Comparison of ENCODE assay signal across 17 cellular contexts in the genomic region with DNA sequence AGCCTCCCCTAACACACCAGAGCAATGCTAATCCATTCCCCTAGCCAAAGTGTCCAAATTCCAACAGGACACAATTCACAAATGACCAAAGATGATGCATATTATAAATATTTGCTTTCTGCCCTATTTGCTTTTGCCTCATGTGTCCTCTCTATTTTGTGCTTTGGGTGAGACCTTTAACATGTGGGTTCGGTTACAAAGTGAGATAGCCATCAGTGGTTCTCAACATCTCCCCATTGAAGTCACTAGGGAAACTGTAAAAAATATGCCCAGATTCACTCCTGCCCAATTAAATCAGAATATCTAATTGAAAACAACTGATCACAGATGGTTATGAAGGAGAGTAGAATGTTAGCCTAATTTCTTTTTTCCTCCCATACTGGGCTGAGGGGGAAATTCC.
DNase-seq lines count a peak whose midpoint lies in the region; FAIRE-seq and TF ChIP-seq lines count a peak whose summit lies in the region.
"Had no signal": no experiment of that assay in that cellular context is flagged by ENCODE, and none has a peak within 500 bp of the region (broad histone marks: within the 10 kb centered on the region; RNA-seq: fewer than 3 reads in every experiment).

No MANE protein-coding gene starts in this region.

- no peak overlapping the region for H3K4me3 Mint-ChIP-seq in activated T-helper 2 cell treated with anti-CD3 and anti-CD28 coated beads, Interferon-gamma antibody, Interleukin-2, Interleukin-4, amounts not matched to agents 10 μg/mL and 5 μg/mL and 100 μg/mL, durations not matched to agents 14 hours and 24 hours and 36 hours (ENCODE audit: low read depth)
- no peak overlapping the region for H3K4me3 Mint-ChIP-seq in mesothelial cell of epicardium
- no peak overlapping the region for H3K4me3 Mint-ChIP-seq in Calu3 (ENCODE audit: low read depth, unreplicated experiment)

- FAIRE-seq in RCC 7860 (lab: Jason Lieb, UNC): no peak
- FAIRE-seq: K562 had no signal

- BruUV-seq in Calu3 (replicated peaks; lab: Mats Ljungman, UMichigan): no TSS peak

- intact Hi-C loops in activated T-helper 2 cell treated with anti-CD3 and anti-CD28 coated beads, Interferon-gamma antibody, Interleukin-2, Interleukin-4, amounts not matched to agents 10 μg/mL and 5 μg/mL and 100 μg/mL, durations not matched to agents 14 hours and 24 hours and 36 hours (cut with micrococcal nuclease): no loop called here
- intact Hi-C loops in Calu3 (cut with micrococcal nuclease; ENCODE audit: unreplicated experiment): no loop called here

- peak overlapping the region; percentile 15 for H3K27ac Mint-ChIP-seq in activated T-helper 2 cell treated with anti-CD3 and anti-CD28 coated beads, Interferon-gamma antibody, Interleukin-2, Interleukin-4, amounts not matched to agents 10 μg/mL and 5 μg/mL and 100 μg/mL, durations not matched to agents 14 hours and 24 hours and 36 hours
- H3K27ac Mint-ChIP-seq in mesothelial cell of epicardium (peak overlapping the region; percentile 25), Calu3 (ENCODE audit: unreplicated experiment) (no peak overlapping the region)

- H3K9me3 Mint-ChIP-seq in activated T-helper 2 cell treated with anti-CD3 and anti-CD28 coated beads, Interferon-gamma antibody, Interleukin-2, Interleukin-4, amounts not matched to agents 10 μg/mL and 5 μg/mL and 100 μg/mL, durations not matched to agents 14 hours and 24 hours and 36 hours: no peaks in the 10 kb centered on the region
- peaks cover 10% of the 10 kb centered on the region for H3K9me3 Mint-ChIP-seq in mesothelial cell of epicardium
- H3K9me3 Mint-ChIP-seq in Calu3 (ENCODE audit: low read depth, unreplicated experiment): peaks cover 4% of the 10 kb centered on the region

- H3K36me3 Mint-ChIP-seq in activated T-helper 2 cell treated with anti-CD3 and anti-CD28 coated beads, Interferon-gamma antibody, Interleukin-2, Interleukin-4, amounts not matched to agents 10 μg/mL and 5 μg/mL and 100 μg/mL, durations not matched to agents 14 hours and 24 hours and 36 hours (ENCODE audit: low read depth): peaks cover 36% of the 10 kb centered on the region
- H3K36me3 Mint-ChIP-seq in mesothelial cell of epicardium (peaks cover 16% of the 10 kb centered on the region), Calu3 (ENCODE audit: insufficient read depth, unreplicated experiment) (no peaks in the 10 kb centered on the region)

- peaks cover 22% of the 10 kb centered on the region for H3K4me1 Mint-ChIP-seq in activated T-helper 2 cell treated with anti-CD3 and anti-CD28 coated beads, Interferon-gamma antibody, Interleukin-2, Interleukin-4, amounts not matched to agents 10 μg/mL and 5 μg/mL and 100 μg/mL, durations not matched to agents 14 hours and 24 hours and 36 hours (ENCODE audit: low read depth)
- H3K4me1 Mint-ChIP-seq in mesothelial cell of epicardium (peaks cover 27% of the 10 kb centered on the region), Calu3 (ENCODE audit: low read depth, unreplicated experiment) (no peaks in the 10 kb centered on the region)

- no peaks in the 10 kb centered on the region for H3K27me3 Mint-ChIP-seq in activated T-helper 2 cell treated with anti-CD3 and anti-CD28 coated beads, Interferon-gamma antibody, Interleukin-2, Interleukin-4, amounts not matched to agents 10 μg/mL and 5 μg/mL and 100 μg/mL, durations not matched to agents 14 hours and 24 hours and 36 hours (ENCODE audit: low read depth)
- no peaks in the 10 kb centered on the region for H3K27me3 Mint-ChIP-seq in mesothelial cell of epicardium (ENCODE audit: low read depth)
- H3K27me3 Mint-ChIP-seq in Calu3 (ENCODE audit: unreplicated experiment): no peaks in the 10 kb centered on the region

- TF ChIP-seq CTCF in mesothelial cell of epicardium (IDR thresholded peaks at IDR 0.05; ENCODE audit: unreplicated experiment) (no peak), Calu3 (IDR thresholded peaks at IDR 0.05; ENCODE audit: unreplicated experiment) (no peak)

- CTCF ChIA-PET in Calu3 (lab: Charles Lee): no interaction called here

- DNase-seq in DMS53 (lab: John Stamatoyannopoulos, UW): peak; percentile 54
- no peak for DNase-seq in DMS53 treated with DMSO at 0.1 percent for 48 hours (lab: John Stamatoyannopoulos, UW; ENCODE audit: unreplicated experiment)
- peak; percentile 37 for DNase-seq in GM04503 (ENCODE audit: low read depth)
- no peak for DNase-seq in activated T-helper 2 cell treated with anti-CD3 and anti-CD28 coated beads, Interferon-gamma antibody, Interleukin-2, Interleukin-4, amounts not matched to agents 10 μg/mL and 5 μg/mL and 100 μg/mL, durations not matched to agents 14 hours and 24 hours and 36 hours (ENCODE audit: low spot score)
- no peak for DNase-seq in mesothelial cell of epicardium (ENCODE audit: low spot score in 2 of 2, unreplicated experiment in 2 of 2)
- DNase-seq in RCC 7860 (ENCODE audit: low spot score): no peak
- DNase-seq in Calu3: no peak
- no peak for DNase-seq in NCI-H345 (lab: John Stamatoyannopoulos, UW)
- DNase-seq: C1 segment of cervical spinal cord; DMS 273 treated with DMSO at 0.1 percent for 48 hours; HCEC 1CT; NCI-H1436; NCI-H2029; NCI-H2171; NCI-H446 treated with DMSO at 0.1 percent for 48 hours; NK-92 treated with Interleukin-12 subunit alpha and Interleukin-12 subunit beta, amount 100 ng/mL, for 24 hours had no signal

Comparison
In these comparisons a context has a peak if more than half of its experiments do, and no peak if none do; other contexts are left out.
1. DNase-seq: peak in DMS53 (single experiment) and GM04503 (single experiment); none in DMS53 treated with DMSO at 0.1 percent for 48 hours (single experiment), activated T-helper 2 cell treated with anti-CD3 and anti-CD28 coated beads, Interferon-gamma antibody, Interleukin-2, Interleukin-4, amounts not matched to agents 10 μg/mL and 5 μg/mL and 100 μg/mL, durations not matched to agents 14 hours and 24 hours and 36 hours (single experiment), mesothelial cell of epicardium (0 of 2), RCC 7860 (single experiment), Calu3 (single experiment) and NCI-H345 (single experiment).